Comparison of ENCODE assay signal across 9 cellular contexts in genomic region chr11:119314748-119315138, GRCh38. TPM values are rescaled to one million over a fixed set of nuclear protein-coding genes. Genes with fewer than 3 reads are reported as not detected.
DNase-seq lines count a peak whose midpoint lies in the region; ATAC-seq and TF ChIP-seq lines count a peak whose summit lies in the region.
"Had no signal": no experiment of that assay in that cellular context is flagged by ENCODE, and none has a peak within 500 bp of the region (broad histone marks: within the 10 kb centered on the region; RNA-seq: fewer than 3 reads in every experiment).

No MANE protein-coding gene starts in this region.

- H3K27me3 Mint-ChIP-seq in MCF 10A (ENCODE audit: insufficient read depth, unreplicated experiment) = no peaks in the 10 kb centered on the region
- peaks cover 3% of the 10 kb centered on the region for H3K27me3 Mint-ChIP-seq in brain
- H3K27me3 Mint-ChIP-seq in natural killer cell (ENCODE audit: low read depth in 2 of 2) = peaks cover 15 to 23% of the 10 kb centered on the region in 2 donors

- POLR2A ChIA-PET in MCF 10A (lab: Yijun Ruan, JAX) = no interaction called here

- H3K9me3 ChIP-seq in breast epithelium (no peaks in the 10 kb centered on the region), muscle layer of colon (ENCODE audit: low read length) (no peaks in the 10 kb centered on the region)

- H3K27ac ChIP-seq in breast epithelium (peak overlapping the region; percentile 90 to 96), muscle layer of colon (ENCODE audit: low read depth, low read length) (peak overlapping the region; percentile 98), urinary bladder (ENCODE audit: low read depth) (no peak overlapping the region)

- H3K4me3 ChIP-seq in breast epithelium = peak overlapping the region; percentile 50 to 81 (median 61)
- H3K4me3 ChIP-seq in muscle layer of colon (ENCODE audit: low read depth in 1 of 2, low read length in 2 of 2) = peak overlapping the region; percentile 81 to 87
- H3K4me3 ChIP-seq in urinary bladder (ENCODE audit: low read depth, low read length) = peak overlapping the region; percentile 69

- no peak for ATAC-seq in natural killer cell

- H3K4me1 ChIP-seq in breast epithelium = peaks cover 5 to 12% of the 10 kb centered on the region in 2 donors
- H3K4me1 ChIP-seq in muscle layer of colon (ENCODE audit: insufficient read depth, low read length) = peaks cover 41% of the 10 kb centered on the region
- H3K4me1 ChIP-seq in urinary bladder (ENCODE audit: insufficient read depth) = no peaks in the 10 kb centered on the region

- H3K4me3 Mint-ChIP-seq in MCF 10A (ENCODE audit: unreplicated experiment) = no peak overlapping the region
- peak overlapping the region in 3 of 5 experiments; percentile 51 to 84 (median 80) for H3K4me3 Mint-ChIP-seq in brain
- H3K4me3 Mint-ChIP-seq in natural killer cell = no peak overlapping the region

- 65% methylated on average over 17 of the region's 17 CpGs for WGBS in urinary bladder

- H3K27ac Mint-ChIP-seq in MCF 10A (ENCODE audit: low read depth, unreplicated experiment) (no peak overlapping the region), brain (no peak overlapping the region), natural killer cell (no peak overlapping the region)
- H3K27ac Mint-ChIP-seq: T-helper 2 cell treated with Interferon-gamma antibody and Interleukin-4, amounts not matched to agents 5 μg/mL and 100 μg/mL, for 36 hours had no signal

- peaks cover 7% of the 10 kb centered on the region for H3K36me3 Mint-ChIP-seq in MCF 10A (ENCODE audit: insufficient read depth, unreplicated experiment)
- no peaks in the 10 kb centered on the region for H3K36me3 Mint-ChIP-seq in brain
- no peaks in the 10 kb centered on the region for H3K36me3 Mint-ChIP-seq in natural killer cell

- intact Hi-C loops in breast epithelium (cut with DNase I; ENCODE audit: low total_unique reads) = no loop called here
- intact Hi-C loops in MCF 10A (cut with micrococcal nuclease) = no loop called here
- intact Hi-C loops in natural killer cell (cut with micrococcal nuclease) = no loop called here

- TF ChIP-seq CTCF in breast epithelium (IDR thresholded peaks at IDR 0.05) = no peak
- no peak for TF ChIP-seq CTCF in MCF 10A (IDR thresholded peaks at IDR 0.05; ENCODE audit: unreplicated experiment)
- TF ChIP-seq CTCF in brain (conservative IDR thresholded peaks at IDR 0.05) = no peak
- no peak for TF ChIP-seq CTCF in natural killer cell (IDR thresholded peaks at IDR 0.05)

- CTCF ChIA-PET in MCF 10A (lab: Yijun Ruan, JAX) = interaction anchor here (1.1 to 2.4 kb wide), 2 partner anchors 9 to 109 kb away, joined by 3 to 9 read pairs; partner anchors contain the start of gene CBL

- no TSS peak for BruUV-seq in MCF 10A (replicated peaks; lab: Mats Ljungman, UMichigan)

- H3K9me3 Mint-ChIP-seq in MCF 10A (ENCODE audit: unreplicated experiment) (no peaks in the 10 kb centered on the region), brain (peaks cover 0 to 2% (median 0%) of the 10 kb centered on the region in 5 experiments), natural killer cell (no peaks in the 10 kb centered on the region)
- H3K9me3 Mint-ChIP-seq: T-helper 2 cell treated with Interferon-gamma antibody and Interleukin-4, amounts not matched to agents 5 μg/mL and 100 μg/mL, for 36 hours had no signal

- H3K27me3 ChIP-seq in breast epithelium (no peaks in the 10 kb centered on the region), muscle layer of colon (ENCODE audit: control insufficient read depth in 1 of 2, insufficient read depth in 2 of 2, low read length in 2 of 2) (no peaks in the 10 kb centered on the region)

- DNase-seq in breast epithelium (ENCODE audit: low spot score in 2 of 2) (no peak), MCF 10A (ENCODE audit: unreplicated experiment) (no peak), natural killer cell (no peak), hepatic stellate cell (ENCODE audit: low spot score) (no peak)
- DNase-seq in activated CD8-positive, alpha-beta memory T cell treated with anti-CD3 and anti-CD28 coated beads for 24 hours = no peak

- H3K36me3 ChIP-seq in breast epithelium = no peaks in the 10 kb centered on the region
- peaks cover 50% of the 10 kb centered on the region for H3K36me3 ChIP-seq in muscle layer of colon (ENCODE audit: insufficient read depth, low read length)
- no peaks in the 10 kb centered on the region for H3K36me3 ChIP-seq in urinary bladder (ENCODE audit: insufficient read depth)

- peak overlapping the region; percentile 92 for H3K9ac ChIP-seq in muscle layer of colon (ENCODE audit: low read length)

- peaks cover 8% of the 10 kb centered on the region for H3K4me1 Mint-ChIP-seq in MCF 10A (ENCODE audit: insufficient read depth, unreplicated experiment)
- H3K4me1 Mint-ChIP-seq in brain = peaks cover 42% of the 10 kb centered on the region
- peaks cover 0 to 22% of the 10 kb centered on the region in 2 donors for H3K4me1 Mint-ChIP-seq in natural killer cell

- no peak for TF ChIP-seq POLR2A in breast epithelium (IDR thresholded peaks at IDR 0.05)

RNA-seq across cellular contexts. Expression of gene MCAM, which starts 2.2 kb away (rescaled TPM):
- total RNA-seq in breast epithelium = 1,000 to 10,000 TPM in 1 of 3 donors, 100 to 1,000 TPM in 2; 170 to 1,725 (median 408) TPM
- 3.5 TPM in 2 replicates for total RNA-seq in MCF 10A (2022)
- 58.3 TPM for polyA plus RNA-seq in brain (ENCODE audit: insufficient read depth, low read depth, low replicate concordance)
- total RNA-seq in urinary bladder = 154 TPM
- 451 TPM for polyA plus RNA-seq in urinary bladder
- 1 to 10 TPM in 1 of 3 donors, under 1 TPM in 2; 0.11 to 2.0 (median 0.19) TPM for total RNA-seq in natural killer cell

RNA-seq across cellular contexts. Expression of gene RNF26, which starts 19.6 kb away (rescaled TPM):
- total RNA-seq in breast epithelium (10 to 100 TPM in 1 of 3 donors, 1 to 10 TPM in 2; 8.8 to 11.2 (median 9.7) TPM), MCF 10A (2022) (19.2 and 20.9 TPM in 2 replicates), urinary bladder (4.7 TPM), natural killer cell (10 to 100 TPM; 18.0 to 21.8 (median 18.1) TPM)
- polyA plus RNA-seq in brain (ENCODE audit: insufficient read depth, low read depth, low replicate concordance) (52.0 TPM), urinary bladder (33.3 TPM)

RNA-seq across cellular contexts. Expression of gene C1QTNF5, which starts 25.9 kb away (rescaled TPM):
- 10 to 100 TPM; 14.3 to 55.0 (median 38.0) TPM for total RNA-seq in breast epithelium
- not detected in 2 replicates for total RNA-seq in MCF 10A (2022)
- polyA plus RNA-seq in brain (ENCODE audit: insufficient read depth, low read depth, low replicate concordance) = 13.2 TPM
- 17.4 TPM for total RNA-seq in urinary bladder
- polyA plus RNA-seq in urinary bladder = 46.7 TPM
- total RNA-seq in natural killer cell = not detected

RNA-seq across cellular contexts. Expression of gene MFRP, which starts 31.8 kb away (rescaled TPM):
- total RNA-seq in breast epithelium (under 1 TPM in 1 of 3 donors, not detected in 2; 0.16 TPM), MCF 10A (2022) (not detected in 2 replicates), urinary bladder (not detected), natural killer cell (not detected)
- polyA plus RNA-seq in brain (ENCODE audit: insufficient read depth, low read depth, low replicate concordance) (not detected), urinary bladder (0.03 TPM)

Comparison
In these comparisons a context has a peak if more than half of its experiments do, and no peak if none do; other contexts are left out.
1. RNA of gene MCAM, which starts 2.2 kb away (total RNA-seq): 170 to 1,725 TPM in breast epithelium and 154 TPM in urinary bladder (single experiment); 3.5 TPM in MCF 10A and 0.11 to 2.0 TPM in natural killer cell; every median in the first group is over 10 times any median in the second.
2. RNA of gene C1QTNF5, which starts 25.9 kb away (total RNA-seq): 14.3 to 55.0 TPM in breast epithelium and 17.4 TPM in urinary bladder (single experiment); not detected in MCF 10A and not detected in natural killer cell; every median in the first group is over 10 times any median in the second.
3. H3K4me3 Mint-ChIP-seq: peak in brain (3 of 5); none in MCF 10A (single experiment) and natural killer cell (single experiment).
4. Peak in every context shown above with its lines, with median percentiles within 50 percentile points of each other: H3K4me3 ChIP-seq.